8 cellular contexts compared by ENCODE assay signal in genomic region chr2:10654069-10654468, GRCh38.
DNase-seq lines count a peak whose midpoint lies in the region; ATAC-seq and TF ChIP-seq lines count a peak whose summit lies in the region.

No MANE protein-coding gene starts in this region.

- H3K36me3 ChIP-seq in brain microvascular endothelial cell (replicated peaks), result peaks cover 23% of the 10 kb centered on the region

- peaks cover 14% of the 10 kb centered on the region for H3K4me1 Mint-ChIP-seq in central memory CD8-positive, alpha-beta T cell

- H3K27me3 Mint-ChIP-seq in central memory CD8-positive, alpha-beta T cell, result no peaks in the 10 kb centered on the region

- no peak for TF ChIP-seq CTCF in brain microvascular endothelial cell (IDR thresholded peaks at IDR 0.05; ENCODE audit: low read depth, low read length, missing control alignments)

- in situ Hi-C loops in brain microvascular endothelial cell (cut with HindIII; ENCODE audit: low pct_ligation_motif_present, low sequenced_read_pairs), result no loop called here

- peak; percentile 51 for ATAC-seq in HG02973 (IDR thresholded peaks at IDR 0.05; ENCODE audit: unreplicated experiment)
- ATAC-seq in central memory CD8-positive, alpha-beta T cell (replicated peaks; ENCODE audit: extremely low read depth, poor library complexity, severe bottlenecking), result peak; percentile 70
- ATAC-seq in GM19452 (IDR thresholded peaks at IDR 0.05; ENCODE audit: unreplicated experiment), result no peak

- H3K4me3 ChIP-seq in brain microvascular endothelial cell (ENCODE audit: low read depth, low read length), result no peak overlapping the region

- H3K9me3 Mint-ChIP-seq in central memory CD8-positive, alpha-beta T cell, result no peaks in the 10 kb centered on the region

- H3K27ac Mint-ChIP-seq in central memory CD8-positive, alpha-beta T cell (ENCODE audit: low read depth), result peak overlapping the region; percentile 54

- peak; percentile 52 for DNase-seq in activated CD4-positive, alpha-beta T cell treated with anti-CD3 and anti-CD28 coated beads for 24 hours (ENCODE audit: low read depth in 2 of 2)
- no peak for DNase-seq in central memory CD8-positive, alpha-beta T cell (ENCODE audit: low spot score in 2 of 2)
- peak; percentile 45 to 82 for DNase-seq in stimulated activated CD4-positive, alpha-beta T cell treated with anti-CD3 and anti-CD28 coated beads, Interleukin-4, amount 100 ng/mL, for 4 hours
- no peak for DNase-seq in NCI-H2171 treated with DMSO at 0.1 percent for 48 hours (lab: John Stamatoyannopoulos, UW)
- no peak for DNase-seq in NCI-H2227 treated with DMSO at 0.1 percent for 48 hours (lab: John Stamatoyannopoulos, UW)
- DNase-seq in brain microvascular endothelial cell, result no peak

- no peak overlapping the region for H3K27ac ChIP-seq in brain microvascular endothelial cell

- H3K36me3 Mint-ChIP-seq in central memory CD8-positive, alpha-beta T cell (ENCODE audit: insufficient read depth), result peaks cover 53% of the 10 kb centered on the region

- H3K4me3 Mint-ChIP-seq in central memory CD8-positive, alpha-beta T cell, result no peak overlapping the region

- H3K27me3 ChIP-seq in brain microvascular endothelial cell (replicated peaks), result no peaks in the 10 kb centered on the region

Comparison
In these comparisons a context has a peak if more than half of its experiments do, and no peak if none do; other contexts are left out.
1. DNase-seq: peak in activated CD4-positive, alpha-beta T cell treated with anti-CD3 and anti-CD28 coated beads for 24 hours (2 of 2) and stimulated activated CD4-positive, alpha-beta T cell treated with anti-CD3 and anti-CD28 coated beads, Interleukin-4, amount 100 ng/mL, for 4 hours (2 of 2); none in central memory CD8-positive, alpha-beta T cell (0 of 2), NCI-H2171 treated with DMSO at 0.1 percent for 48 hours (single experiment), NCI-H2227 treated with DMSO at 0.1 percent for 48 hours (single experiment) and brain microvascular endothelial cell (single experiment).